Comparison of ENCODE assay signal across 8 cellular contexts in the genomic region with DNA sequence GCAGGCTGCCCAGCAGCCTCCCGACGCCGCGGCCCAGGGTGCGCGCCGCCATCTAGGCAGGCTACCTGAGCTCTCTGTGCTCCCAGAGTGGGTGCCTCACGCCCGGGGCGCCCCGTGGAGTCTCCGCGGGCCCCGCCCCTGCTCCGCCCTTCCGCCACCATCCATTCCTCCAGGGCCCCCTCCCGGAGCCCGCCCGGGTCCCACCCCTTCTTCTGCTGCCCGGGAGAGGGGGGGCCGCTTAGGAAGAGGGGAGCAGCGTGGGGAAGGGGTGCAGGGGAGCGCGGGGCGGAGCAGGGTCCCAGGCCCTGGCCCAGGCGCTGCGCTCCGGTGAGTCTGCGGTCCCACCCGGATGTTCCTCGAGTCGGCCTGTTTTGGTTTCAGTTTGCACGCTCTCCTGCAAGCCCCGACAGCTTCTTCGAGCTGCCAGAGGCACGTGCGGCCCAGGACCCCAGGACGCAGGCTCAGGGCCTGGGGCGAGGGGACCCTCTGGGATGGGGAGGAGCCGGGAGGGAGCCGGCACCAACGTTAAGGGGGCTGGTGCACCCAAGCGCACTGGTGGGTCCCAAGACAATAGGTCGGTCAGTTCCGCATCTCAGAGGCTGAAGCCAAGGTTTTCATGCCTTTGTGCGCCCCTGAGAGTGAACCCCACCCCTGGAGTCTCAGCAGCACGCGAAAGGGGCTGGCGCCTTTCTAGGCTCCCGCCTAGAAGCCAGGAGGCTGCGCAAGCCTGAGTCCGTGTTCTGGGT. TPM values are rescaled to one million over a fixed set of nuclear protein-coding genes. Genes with fewer than 3 reads are reported as not detected.
DNase-seq lines count a peak whose midpoint lies in the region; ATAC-seq and TF ChIP-seq lines count a peak whose summit lies in the region.

A gene (minus strand): TSS at position 89 of the 746 bp plus-strand sequence. CDS start 37 bp downstream, at position 52.

- peak within 1 kb of the TSS; percentile 28 for H2AFZ ChIP-seq in SU-DHL-6 (ENCODE audit: low read depth, low read length, severe bottlenecking)

- H3K36me3 ChIP-seq in SU-DHL-6 (ENCODE audit: low read length): no peaks in the 10 kb centered on the region

- no peaks in the 10 kb centered on the region for H3K9me3 Mint-ChIP-seq in activated naive CD8-positive, alpha-beta T cell treated with anti-CD3 and anti-CD28 coated beads, Interleukin-2, amount 10 ng/mL, durations not matched to agents 7 days and 5 days

- H3K9ac ChIP-seq in SU-DHL-6 (ENCODE audit: low read length): peak within 1 kb of the TSS; percentile 13; the same call in 1 of the 2 replicates

- no peaks in the 10 kb centered on the region for H4K20me1 ChIP-seq in SU-DHL-6 (ENCODE audit: low read depth, low read length)

- H3K9me3 ChIP-seq in SU-DHL-6 (ENCODE audit: insufficient read depth, low read length): no peaks in the 10 kb centered on the region

- H3F3A ChIP-seq in SU-DHL-6 (ENCODE audit: insufficient read depth): no peaks in the 10 kb centered on the region

- peak within 1 kb of the TSS; percentile 47 for H3K4me3 ChIP-seq in SU-DHL-6 (ENCODE audit: insufficient read depth, low read length, poor library complexity, severe bottlenecking)
- H3K4me3 ChIP-seq in skeletal muscle cell (ENCODE audit: low read depth, low read length): peak within 1 kb of the TSS; percentile 55

- POLR2A ChIA-PET in activated naive CD8-positive, alpha-beta T cell treated with anti-CD3 and anti-CD28 coated beads, Interleukin-2, amount 10 ng/mL, durations not matched to agents 7 days and 5 days (lab: Charles Lee): interaction anchor here (0.9 to 3.9 kb wide), 15 partner anchors 14 to 349 kb away, joined by 3 to 61 read pairs (median 7); a partner anchor contains a TSS

- TF ChIP-seq CTCF in SU-DHL-6 (IDR thresholded peaks at IDR 0.05; ENCODE audit: insufficient read depth, low read length, poor library complexity, severe bottlenecking): no peak

- H3K4me2 ChIP-seq in SU-DHL-6 (ENCODE audit: low read depth, low read length, poor library complexity, severe bottlenecking): peak within 1 kb of the TSS; percentile 66

- H3K27me3 Mint-ChIP-seq in activated naive CD8-positive, alpha-beta T cell treated with anti-CD3 and anti-CD28 coated beads, Interleukin-2, amount 10 ng/mL, durations not matched to agents 7 days and 5 days: peaks cover 17% of the 10 kb centered on the region

- ATAC-seq in GM18909 (IDR thresholded peaks at IDR 0.05; ENCODE audit: poor library complexity, unreplicated experiment) (peak; percentile 67), HG03139 (IDR thresholded peaks at IDR 0.05; ENCODE audit: unreplicated experiment) (peak; percentile 57)
- peak; percentile 74 for ATAC-seq in activated naive CD8-positive, alpha-beta T cell treated with anti-CD3 and anti-CD28 coated beads, Interleukin-2, amount 10 ng/mL, durations not matched to agents 7 days and 5 days (ENCODE audit: low read depth)

- H3K27ac ChIP-seq in SU-DHL-6 (ENCODE audit: low read depth, low read length): no peak within 1 kb of the TSS

- H3K79me2 ChIP-seq in SU-DHL-6 (ENCODE audit: insufficient read depth, low read length): no peaks in the 10 kb centered on the region

- DNase-seq in AML-193 (lab: John Stamatoyannopoulos, UW): peak; percentile 55 to 59
- DNase-seq in activated naive CD8-positive, alpha-beta T cell treated with anti-CD3 and anti-CD28 coated beads, Interleukin-2, amount 10 ng/mL, durations not matched to agents 7 days and 5 days: peak; percentile 86
- DNase-seq in hippocampal formation (lab: John Stamatoyannopoulos, UW): peak; percentile 33 to 61
- no peak for DNase-seq in skeletal muscle cell (ENCODE audit: low read depth)
- DNase-seq in dedifferentiated amniotic fluid mesenchymal stem cell (ENCODE audit: extremely low spot score): no peak

- peak within 1 kb of the TSS; percentile 85 for H3K27ac Mint-ChIP-seq in activated naive CD8-positive, alpha-beta T cell treated with anti-CD3 and anti-CD28 coated beads, Interleukin-2, amount 10 ng/mL, durations not matched to agents 7 days and 5 days

- H3K4me1 Mint-ChIP-seq in activated naive CD8-positive, alpha-beta T cell treated with anti-CD3 and anti-CD28 coated beads, Interleukin-2, amount 10 ng/mL, durations not matched to agents 7 days and 5 days: peaks cover 29% of the 10 kb centered on the region

- no peaks in the 10 kb centered on the region for H3K9me2 ChIP-seq in SU-DHL-6 (replicated peaks; ENCODE audit: insufficient read depth, low read length)

- peak within 1 kb of the TSS; percentile 83 for H3K4me3 Mint-ChIP-seq in activated naive CD8-positive, alpha-beta T cell treated with anti-CD3 and anti-CD28 coated beads, Interleukin-2, amount 10 ng/mL, durations not matched to agents 7 days and 5 days

- no peaks in the 10 kb centered on the region; the same call in 1 of the 2 replicates for H3K27me3 ChIP-seq in SU-DHL-6 (ENCODE audit: low read length)

- H3K36me3 Mint-ChIP-seq in activated naive CD8-positive, alpha-beta T cell treated with anti-CD3 and anti-CD28 coated beads, Interleukin-2, amount 10 ng/mL, durations not matched to agents 7 days and 5 days: peaks cover 12% of the 10 kb centered on the region

RNA-seq across cellular contexts. Expression of the gene that starts here (rescaled TPM):
- 10 to 100 TPM; 53.3 to 55.8 TPM for total RNA-seq in activated naive CD8-positive, alpha-beta T cell treated with anti-CD3 and anti-CD28 coated beads, Interleukin-2, amount 10 ng/mL, durations not matched to agents 7 days and 5 days

Comparison
In these comparisons a context has a peak if more than half of its experiments do, and no peak if none do; other contexts are left out.
1. DNase-seq: peak in AML-193 (2 of 2), activated naive CD8-positive, alpha-beta T cell treated with anti-CD3 and anti-CD28 coated beads, Interleukin-2, amount 10 ng/mL, durations not matched to agents 7 days and 5 days (single experiment) and hippocampal formation (2 of 2); none in skeletal muscle cell (single experiment) and dedifferentiated amniotic fluid mesenchymal stem cell (single experiment).
2. Peak in every context shown above with its lines, with median percentiles within 50 percentile points of each other: ATAC-seq.